In the genomic region with DNA sequence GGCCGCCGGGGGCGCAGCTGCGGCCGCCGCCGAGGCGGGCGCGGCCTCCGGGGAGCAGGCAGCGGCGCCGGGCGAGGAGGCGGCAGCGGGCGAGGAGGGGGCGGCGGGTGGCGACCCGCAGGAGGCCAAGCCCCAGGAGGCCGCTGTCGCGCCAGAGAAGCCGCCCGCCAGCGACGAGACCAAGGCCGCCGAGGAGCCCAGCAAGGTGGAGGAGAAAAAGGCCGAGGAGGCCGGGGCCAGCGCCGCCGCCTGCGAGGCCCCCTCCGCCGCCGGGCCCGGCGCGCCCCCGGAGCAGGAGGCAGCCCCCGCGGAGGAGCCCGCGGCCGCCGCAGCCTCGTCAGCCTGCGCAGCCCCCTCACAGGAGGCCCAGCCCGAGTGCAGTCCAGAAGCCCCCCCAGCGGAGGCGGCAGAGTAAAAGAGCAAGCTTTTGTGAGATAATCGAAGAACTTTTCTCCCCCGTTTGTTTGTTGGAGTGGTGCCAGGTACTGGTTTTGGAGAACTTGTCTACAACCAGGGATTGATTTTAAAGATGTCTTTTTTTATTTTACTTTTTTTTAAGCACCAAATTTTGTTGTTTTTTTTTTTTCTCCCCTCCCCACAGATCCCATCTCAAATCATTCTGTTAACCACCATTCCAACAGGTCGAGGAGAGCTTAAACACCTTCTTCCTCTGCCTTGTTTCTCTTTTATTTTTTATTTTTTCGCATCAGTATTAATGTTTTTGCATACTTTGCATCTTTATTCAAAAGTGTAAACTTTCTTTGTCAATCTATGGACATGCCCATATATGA, we compare ENCODE assay signal across 8 cellular contexts. TPM values are rescaled to one million over a fixed set of nuclear protein-coding genes. Genes with fewer than 3 reads are reported as not detected.
DNase-seq lines count a peak whose midpoint lies in the region; TF ChIP-seq lines count a peak whose summit lies in the region.

No MANE protein-coding gene starts in this region.

- peak overlapping the region; percentile 84 for H3K27ac ChIP-seq in SJSA1

- no peaks in the 10 kb centered on the region for H3K9me3 ChIP-seq in SJSA1 (replicated peaks)

- peak; percentile 55 to 56 for DNase-seq in SJSA1 (ENCODE audit: low read depth in 1 of 2, low spot score in 2 of 2)
- DNase-seq in fibroblast of peridontal ligament (ENCODE audit: extremely low read depth): peak; percentile 68
- peak; percentile 87 for DNase-seq in osteocyte (ENCODE audit: extremely low spot score, unreplicated experiment)
- no peak for DNase-seq in NCI-H128 (lab: John Stamatoyannopoulos, UW; ENCODE audit: unreplicated experiment)
- no peak for DNase-seq in stimulated activated CD4-positive, alpha-beta T cell treated with anti-CD3 and anti-CD28 coated beads, Interleukin-2, amount 100 ng/mL, for 48 hours
- no peak for DNase-seq in activated CD4-positive, CD25-positive, alpha-beta regulatory T cell treated with anti-CD3 and anti-CD28 coated beads, Interleukin-2, amount 50 U/mL, for 72 hours
- no peak for DNase-seq in DMS153 treated with DMSO at 0.1 percent for 48 hours (lab: John Stamatoyannopoulos, UW; ENCODE audit: unreplicated experiment)

- peak overlapping the region; percentile 93 for H3K4me3 Mint-ChIP-seq in osteocyte (ENCODE audit: unreplicated experiment)

- no peaks in the 10 kb centered on the region for H3K27me3 ChIP-seq in SJSA1 (replicated peaks)

- H3K4me3 ChIP-seq in GM08714 (ENCODE audit: low read length) (peak overlapping the region; percentile 68), SJSA1 (peak overlapping the region; percentile 65)

- H3K27me3 Mint-ChIP-seq in osteocyte (ENCODE audit: unreplicated experiment): no peaks in the 10 kb centered on the region

- H3K27ac Mint-ChIP-seq in osteocyte (ENCODE audit: unreplicated experiment): peak overlapping the region; percentile 94

- TF ChIP-seq CTCF in osteocyte (IDR thresholded peaks at IDR 0.05): no peak

- H3K4me1 Mint-ChIP-seq in osteocyte (ENCODE audit: unreplicated experiment): peaks cover 36% of the 10 kb centered on the region

- H3K4me1 ChIP-seq in SJSA1 (replicated peaks): peaks cover 3% of the 10 kb centered on the region

- peaks cover 42% of the 10 kb centered on the region for H3K36me3 Mint-ChIP-seq in osteocyte (ENCODE audit: unreplicated experiment)

- H3K9me3 Mint-ChIP-seq in osteocyte (ENCODE audit: unreplicated experiment): no peaks in the 10 kb centered on the region

- peaks cover 39% of the 10 kb centered on the region for H3K36me3 ChIP-seq in SJSA1

RNA-seq across cellular contexts. Expression of gene MARCKS, which starts 3.2 kb away (rescaled TPM):
- 148 and 159 TPM in 2 replicates for total RNA-seq in SJSA1 (2014; rRNA removed; shearing (Covaris generic))
- 868 and 890 TPM in 2 replicates for total RNA-seq in osteocyte

Comparison
In these comparisons a context has a peak if more than half of its experiments do, and no peak if none do; other contexts are left out.
1. DNase-seq: peak in SJSA1 (2 of 2), fibroblast of peridontal ligament (single experiment) and osteocyte (single experiment); none in NCI-H128 (single experiment), stimulated activated CD4-positive, alpha-beta T cell treated with anti-CD3 and anti-CD28 coated beads, Interleukin-2, amount 100 ng/mL, for 48 hours (0 of 2), activated CD4-positive, CD25-positive, alpha-beta regulatory T cell treated with anti-CD3 and anti-CD28 coated beads, Interleukin-2, amount 50 U/mL, for 72 hours (single experiment) and DMS153 treated with DMSO at 0.1 percent for 48 hours (single experiment).